9 cellular contexts compared by ENCODE assay signal in the genomic region with DNA sequence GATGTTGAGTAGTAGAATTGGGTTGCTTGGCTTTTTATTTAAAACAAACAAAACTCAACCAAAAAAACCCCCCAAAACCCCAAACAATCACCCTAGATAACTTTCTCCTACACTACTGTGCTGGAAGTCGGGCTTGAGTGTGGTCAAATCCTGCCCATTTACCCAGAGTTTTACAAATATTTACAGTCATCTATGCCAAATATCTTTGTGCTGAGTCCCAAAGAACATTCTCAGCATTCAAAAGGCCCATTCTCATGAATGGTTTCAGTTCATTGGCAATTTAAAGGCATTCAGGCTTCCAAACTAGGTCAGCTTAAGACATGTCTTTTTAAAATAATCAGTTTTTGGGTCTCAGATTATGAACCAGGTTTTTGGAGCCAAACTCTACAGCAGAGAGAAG. TPM values are rescaled to one million over a fixed set of nuclear protein-coding genes. Genes with fewer than 3 reads are reported as not detected.
A peak's percentile ranks its signal among the peaks of the same experiment; 100 is the strongest.
DNase-seq lines count a peak whose midpoint lies in the region; ATAC-seq and TF ChIP-seq lines count a peak whose summit lies in the region.
"Had no signal": no experiment of that assay in that cellular context is flagged by ENCODE, and none has a peak within 500 bp of the region (broad histone marks: within the 10 kb centered on the region; RNA-seq: fewer than 3 reads in every experiment).

No MANE protein-coding gene starts in this region.

- H3K36me3 ChIP-seq in CD8-positive, alpha-beta memory T cell (ENCODE audit: insufficient read depth, low read length), result no peaks in the 10 kb centered on the region
- peaks cover 0 to 6% of the 10 kb centered on the region in 2 donors for H3K36me3 ChIP-seq in psoas muscle (ENCODE audit: insufficient read depth in 1 of 2, low read depth in 1 of 2)

- no peak overlapping the region for H3K27ac ChIP-seq in CD8-positive, alpha-beta memory T cell (ENCODE audit: low read depth, low read length)
- peak overlapping the region; percentile 87 for H3K27ac ChIP-seq in psoas muscle

- intact Hi-C loops in psoas muscle (cut with DNase I), result loop anchor here (5.0 kb wide), 3 partner anchors 47 to 62 kb away; no protein-coding TSS in a partner anchor

- no peak overlapping the region for H3K27ac Mint-ChIP-seq in CD8-positive, alpha-beta memory T cell

- POLR2A ChIA-PET in CD8-positive, alpha-beta memory T cell (lab: Charles Lee), result no interaction called here

- TF ChIP-seq CTCF in fibroblast of mammary gland (conservative IDR thresholded peaks at IDR 0.05; ENCODE audit: control insufficient read depth, insufficient read depth, low read depth, low read length), result no peak
- no peak for TF ChIP-seq CTCF in psoas muscle (IDR thresholded peaks at IDR 0.05)

- CTCF ChIA-PET in CD8-positive, alpha-beta memory T cell (lab: Charles Lee), result no interaction called here

- H3K9me3 ChIP-seq in CD8-positive, alpha-beta memory T cell (ENCODE audit: low read length), result no peaks in the 10 kb centered on the region
- H3K9me3 ChIP-seq in psoas muscle, result no peaks in the 10 kb centered on the region

- no peak for DNase-seq in CD8-positive, alpha-beta memory T cell
- DNase-seq in RPMI8226, result peak; percentile 25
- peak; percentile 58 for DNase-seq in fibroblast of mammary gland (ENCODE audit: low read depth)
- no peak for DNase-seq in psoas muscle
- DNase-seq in HuH-7.5 (ENCODE audit: low spot score), result no peak
- DNase-seq in D341Med (ENCODE audit: low spot score), result no peak
- DNase-seq: activated CD4-positive, alpha-beta T cell treated with anti-CD3 and anti-CD28 coated beads, Interleukin-2, amount 50 U/mL, for 4 hours had no signal

- H3K4me3 ChIP-seq in CD8-positive, alpha-beta memory T cell (ENCODE audit: low read length), result no peak overlapping the region
- H3K4me3 ChIP-seq in fibroblast of mammary gland (ENCODE audit: control insufficient read depth, low read depth, low read length), result no peak overlapping the region
- H3K4me3 ChIP-seq in psoas muscle, result peak overlapping the region; percentile 72

- H3K4me1 ChIP-seq in CD8-positive, alpha-beta memory T cell (ENCODE audit: insufficient read depth, low read length), result peaks cover 17% of the 10 kb centered on the region
- peaks cover 35% of the 10 kb centered on the region for H3K4me1 ChIP-seq in psoas muscle

- peak overlapping the region in 5 of 7 donors; percentile 12 to 100 (median 93) for H3K4me3 Mint-ChIP-seq in CD8-positive, alpha-beta memory T cell

- H3K9me3 Mint-ChIP-seq in CD8-positive, alpha-beta memory T cell, result no peaks in the 10 kb centered on the region

- no peaks in the 10 kb centered on the region for H3K27me3 ChIP-seq in CD8-positive, alpha-beta memory T cell (ENCODE audit: insufficient read depth, low read length, poor library complexity, severe bottlenecking)
- no peaks in the 10 kb centered on the region for H3K27me3 ChIP-seq in psoas muscle (ENCODE audit: insufficient read depth in 3 of 3, low read length in 2 of 3)

- peaks cover 0 to 5% (median 2%) of the 10 kb centered on the region in 3 donors for H3K36me3 Mint-ChIP-seq in CD8-positive, alpha-beta memory T cell

- no peak for ATAC-seq in psoas muscle
- no peak for ATAC-seq in HG02852 (IDR thresholded peaks at IDR 0.05; ENCODE audit: unreplicated experiment)
- ATAC-seq in HG02981 (IDR thresholded peaks at IDR 0.05; ENCODE audit: unreplicated experiment), result no peak

- H3K27me3 Mint-ChIP-seq in CD8-positive, alpha-beta memory T cell, result peaks cover 0 to 4% of the 10 kb centered on the region in 2 donors

- peaks cover 28 to 43% (median 37%) of the 10 kb centered on the region in 3 donors for H3K4me1 Mint-ChIP-seq in CD8-positive, alpha-beta memory T cell

- 7 to 15% (median 12%) methylated on average over 1 of the region's 1 CpG for WGBS in psoas muscle, 3 donors

RNA-seq across cellular contexts. Expression of gene RNF144B, which starts 1.8 kb away (rescaled TPM):
- 1 to 10 TPM in 1 of 2 experiments, under 1 TPM in 1; 0.98 to 1.2 TPM for total RNA-seq in CD8-positive, alpha-beta memory T cell
- polyA plus RNA-seq in CD8-positive, alpha-beta memory T cell, result 1.3 TPM
- total RNA-seq in psoas muscle, result 10 to 100 TPM; 33.6 to 94.9 (median 65.4) TPM
- 10 to 100 TPM in 1 of 3 donors, 1 to 10 TPM in 2; 6.0 to 34.5 (median 7.9) TPM for polyA plus RNA-seq in psoas muscle

Comparison
In these comparisons a context has a peak if more than half of its experiments do, and no peak if none do; other contexts are left out.
1. DNase-seq: peak in RPMI8226 (single experiment) and fibroblast of mammary gland (single experiment); none in CD8-positive, alpha-beta memory T cell (0 of 5), psoas muscle (0 of 2), HuH-7.5 (single experiment) and D341Med (single experiment).
2. RNA of gene RNF144B, which starts 1.8 kb away (total RNA-seq): 33.6 to 94.9 TPM in psoas muscle; 0.98 to 1.2 TPM in CD8-positive, alpha-beta memory T cell; every median in the first group is over 10 times any median in the second.